1 cellular context compared by ENCODE assay signal in genomic region chr19:39970674-39971379, GRCh38.
TF ChIP-seq lines count a peak whose summit lies in the region.

Gene PSMC4 (plus strand): TSS chr19:39971165. CDS start chr19:39971203, 38 bp downstream.

TF ChIP-seq in A549, 52 proteins besides CTCF, POLR2A, EP300 and RAD21 (continued from another document):
- TF ChIP-seq, protein P1, sequence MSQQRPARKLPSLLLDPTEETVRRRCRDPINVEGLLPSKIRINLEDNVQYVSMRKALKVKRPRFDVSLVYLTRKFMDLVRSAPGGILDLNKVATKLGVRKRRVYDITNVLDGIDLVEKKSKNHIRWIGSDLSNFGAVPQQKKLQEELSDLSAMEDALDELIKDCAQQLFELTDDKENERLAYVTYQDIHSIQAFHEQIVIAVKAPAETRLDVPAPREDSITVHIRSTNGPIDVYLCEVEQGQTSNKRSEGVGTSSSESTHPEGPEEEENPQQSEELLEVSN (IDR thresholded peaks at IDR 0.05; ENCODE audit: borderline replicate concordance, low read depth): peak; percentile 93
- TF ChIP-seq CEBPB (IDR thresholded peaks at IDR 0.05): no peak; a peak in 1 of 4 replicates
- peak; percentile 90; the same call in 1 of the 2 replicates for TF ChIP-seq PHF8 (IDR thresholded peaks at IDR 0.05; ENCODE audit: borderline replicate concordance, low read depth)
